In the genomic region with DNA sequence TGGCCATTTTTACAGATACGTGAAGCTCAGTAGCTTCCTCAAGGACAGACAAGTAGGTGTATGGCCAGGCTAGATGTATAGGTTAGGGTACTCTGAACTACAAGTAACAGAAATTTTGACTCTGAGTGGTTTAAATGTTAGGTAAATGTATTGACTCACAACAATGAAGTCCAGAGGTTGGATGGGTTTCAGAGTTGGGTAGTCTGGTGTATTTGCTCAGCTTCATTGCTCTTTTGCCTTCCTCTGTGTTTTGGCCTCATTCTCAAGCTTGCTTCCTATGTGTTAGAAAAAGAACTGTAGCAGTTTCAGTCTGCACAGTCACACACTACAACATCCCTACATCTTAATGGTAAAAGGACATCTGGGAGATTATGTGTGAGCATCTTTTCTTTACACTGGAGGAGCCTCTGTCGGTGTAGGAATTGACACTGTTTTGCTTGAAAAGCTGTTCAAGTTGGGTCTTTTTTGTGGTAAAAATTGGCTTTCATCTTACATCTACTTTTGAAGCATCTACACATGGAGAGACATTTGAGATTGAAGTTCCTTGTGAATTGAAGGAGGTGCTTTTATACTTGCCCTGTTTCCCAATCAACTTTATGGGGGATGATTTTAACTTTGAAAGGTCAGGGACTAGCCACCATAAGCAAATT, we compare ENCODE assay signal across 19 cellular contexts.
DNase-seq lines count a peak whose midpoint lies in the region; ATAC-seq and TF ChIP-seq lines count a peak whose summit lies in the region.
"Had no signal": no experiment of that assay in that cellular context is flagged by ENCODE, and none has a peak within 500 bp of the region (broad histone marks: within the 10 kb centered on the region; RNA-seq: fewer than 3 reads in every experiment).

No MANE protein-coding gene starts in this region.

- H3K4me1 Mint-ChIP-seq in WTC11 = peaks cover 26% of the 10 kb centered on the region
- H3K4me1 Mint-ChIP-seq in stimulated activated naive CD8-positive, alpha-beta T cell treated with anti-CD3 and anti-CD28 coated beads, Interleukin-15, amount 100 ng/mL, for 72 hours = peaks cover 8% of the 10 kb centered on the region

- H3K27me3 ChIP-seq in DND-41 (ENCODE audit: insufficient read depth, low read length, poor library complexity) = no peaks in the 10 kb centered on the region
- H3K27me3 ChIP-seq in IMR-90 (ENCODE audit: control insufficient read depth, insufficient read depth, low read length) = no peaks in the 10 kb centered on the region
- no peaks in the 10 kb centered on the region for H3K27me3 ChIP-seq in right lobe of liver
- H3K27me3 ChIP-seq in adrenal gland = no peaks in the 10 kb centered on the region
- H3K27me3 ChIP-seq: Peyer's patch had no signal

- H3K4me1 ChIP-seq in DND-41 (ENCODE audit: insufficient read depth, low read length) (no peaks in the 10 kb centered on the region), IMR-90 (ENCODE audit: control insufficient read depth, insufficient read depth, low read length) (peaks cover 10% of the 10 kb centered on the region), right lobe of liver (peaks cover 0 to 56% (median 15%) of the 10 kb centered on the region in 4 donors), adrenal gland (replicated peaks in 1 of 2) (peaks cover 0 to 7% of the 10 kb centered on the region in 2 donors)

- H3K27ac Mint-ChIP-seq in WTC11 = peak overlapping the region; percentile 42; the same call in 1 of the 2 replicates
- H3K27ac Mint-ChIP-seq in stimulated activated naive CD8-positive, alpha-beta T cell treated with anti-CD3 and anti-CD28 coated beads, Interleukin-15, amount 100 ng/mL, for 72 hours = no peak overlapping the region
- H3K27ac Mint-ChIP-seq: CD8-positive, alpha-beta T cell had no signal

- no peaks in the 10 kb centered on the region for H3K9me3 ChIP-seq in DND-41 (ENCODE audit: insufficient read depth, low read length, severe bottlenecking)
- H3K9me3 ChIP-seq in IMR-90 (ENCODE audit: control insufficient read depth, insufficient read depth, low read length) = no peaks in the 10 kb centered on the region
- no peaks in the 10 kb centered on the region for H3K9me3 ChIP-seq in right lobe of liver
- no peaks in the 10 kb centered on the region for H3K9me3 ChIP-seq in adrenal gland (replicated peaks in 1 of 3)
- H3K9me3 ChIP-seq: BLaER1 treated with 17β-estradiol and CSF1 and Interleukin-3, amounts not matched to agents 10 nM and 100 nM; Peyer's patch had no signal

- H3K4ac ChIP-seq in IMR-90 (ENCODE audit: low read depth, low read length) = no peak overlapping the region

- POLR2A ChIA-PET in IMR-90 (lab: Charles Lee; ENCODE audit: unreplicated experiment) (no interaction called here), WTC11 (lab: Charles Lee) (no interaction called here)

- H3K9me3 Mint-ChIP-seq in WTC11 = no peaks in the 10 kb centered on the region
- H3K9me3 Mint-ChIP-seq in stimulated activated naive CD8-positive, alpha-beta T cell treated with anti-CD3 and anti-CD28 coated beads, Interleukin-15, amount 100 ng/mL, for 72 hours = no peaks in the 10 kb centered on the region
- H3K9me3 Mint-ChIP-seq: CD8-positive, alpha-beta T cell had no signal

- H3K4me2 ChIP-seq in DND-41 (ENCODE audit: insufficient read depth, low read length) = no peak overlapping the region
- no peak overlapping the region for H3K4me2 ChIP-seq in IMR-90 (ENCODE audit: low read depth, low read length)
- H3K4me2 ChIP-seq: BLaER1 treated with 17β-estradiol and CSF1 and Interleukin-3, amounts not matched to agents 10 nM and 100 nM had no signal

- peaks cover 21 to 54% of the 10 kb centered on the region in 2 experiments for H3K79me1 ChIP-seq in IMR-90 (ENCODE audit: low read depth in 1 of 2, low read length in 2 of 2)

- 100% methylated on average over 1 of the region's 2 CpGs; no CpG with 5 or more reads in 1 of the 2 experiments for whole genome bisulfite sequencing in IMR-90 (ENCODE audit: extremely low coverage in 2 of 2, insufficient read length in 1 of 2), 2 experiments
- WGBS in right lobe of liver (ENCODE audit: insufficient coverage, low coverage, low lambda C conversion rate, missing lambda C conversion rate) = 65% methylated on average over 2 of the region's 2 CpGs
- 95 to 97% (median 96%) methylated on average over 2 of the region's 2 CpGs for WGBS in adrenal gland, 4 donors

- peaks cover 24% of the 10 kb centered on the region for H3K79me2 ChIP-seq in DND-41 (ENCODE audit: insufficient read depth, low read length)

- ATAC-seq in DND-41 (ENCODE audit: insufficient read depth, low read depth) = peak; percentile 68
- ATAC-seq in IMR-90 (ENCODE audit: low read depth) = no peak
- no peak for ATAC-seq in WTC11
- peak; percentile 43 to 61 (median 57) for ATAC-seq in right lobe of liver
- no peak for ATAC-seq in omental fat pad (ENCODE audit: low FRiP score)
- no peak for ATAC-seq in stimulated activated naive CD8-positive, alpha-beta T cell treated with anti-CD3 and anti-CD28 coated beads, Interleukin-15, amount 100 ng/mL, for 72 hours
- ATAC-seq: CD8-positive, alpha-beta T cell; HCT116 had no signal

- no peaks in the 10 kb centered on the region for H3K9me1 ChIP-seq in IMR-90 (ENCODE audit: insufficient read depth, low read length)

- H2AK9ac ChIP-seq in IMR-90 (replicated peaks; ENCODE audit: low read depth, low read length, poor library complexity) = no peak overlapping the region

- no peak overlapping the region for H3K56ac ChIP-seq in IMR-90 (ENCODE audit: extremely low read depth, insufficient read depth, low read length)

- no peak overlapping the region for H2BK15ac ChIP-seq in IMR-90 (ENCODE audit: low read depth, low read length)

- H3K23ac ChIP-seq in IMR-90 (ENCODE audit: low read depth, low read length) = peak overlapping the region; percentile 2; the same call in 1 of the 2 replicates

- no peaks in the 10 kb centered on the region for H4K20me1 ChIP-seq in DND-41 (ENCODE audit: insufficient read depth, low read length)
- H4K20me1 ChIP-seq in IMR-90 (ENCODE audit: insufficient read depth, low read length) = no peaks in the 10 kb centered on the region

- intact Hi-C loops in IMR-90 (cut with micrococcal nuclease) = no loop called here
- intact Hi-C loops in right lobe of liver (cut with DNase I) = no loop called here
- intact Hi-C loops in adrenal gland (cut with DNase I) = no loop called here

- TF ChIP-seq POLR2A in IMR-90 (IDR thresholded peaks at IDR 0.05; ENCODE audit: low read depth, low read length) = no peak
- no peak for TF ChIP-seq POLR2A in right lobe of liver (IDR thresholded peaks at IDR 0.05)
- TF ChIP-seq POLR2A in adrenal gland (IDR thresholded peaks at IDR 0.05) = no peak

- H3K27ac ChIP-seq in DND-41 (ENCODE audit: low read length) (no peak overlapping the region), IMR-90 (ENCODE audit: insufficient read depth, low read length) (no peak overlapping the region), right lobe of liver (peak overlapping the region in 1 of 3 donors; percentile 56), adrenal gland (no peak overlapping the region)
- H3K27ac ChIP-seq: BLaER1 treated with 17β-estradiol and CSF1 and Interleukin-3, amounts not matched to agents 10 nM and 100 nM; GM23248; Peyer's patch had no signal

- H2BK120ac ChIP-seq in IMR-90 (ENCODE audit: low read depth, low read length) = no peak overlapping the region

- CTCF ChIA-PET in IMR-90 (lab: Yijun Ruan, JAX) (no interaction called here), WTC11 (lab: Charles Lee) (interaction anchor here (1.4 kb wide), 1 partner anchor 13 kb away, joined by 4 read pairs; no protein-coding TSS in a partner anchor)

- H3K4me3 ChIP-seq in DND-41 (ENCODE audit: low read depth in 1 of 2, low read length in 2 of 2) = no peak overlapping the region
- no peak overlapping the region for H3K4me3 ChIP-seq in IMR-90 (ENCODE audit: insufficient read depth, low read depth, low read length)
- H3K4me3 ChIP-seq in right lobe of liver = no peak overlapping the region
- no peak overlapping the region for H3K4me3 ChIP-seq in adrenal gland
- H3K4me3 ChIP-seq: BLaER1 treated with 17β-estradiol and CSF1 and Interleukin-3, amounts not matched to agents 10 nM and 100 nM; GM23248; Peyer's patch had no signal

- no peak overlapping the region for H4K5ac ChIP-seq in IMR-90 (ENCODE audit: low read depth, low read length)

- dilution Hi-C loops in IMR-90 (cut with HindIII; ENCODE audit: low sequenced_read_pairs, unreplicated experiment) = no loop called here

- no peaks in the 10 kb centered on the region for H3K36me3 Mint-ChIP-seq in WTC11
- H3K36me3 Mint-ChIP-seq: CD8-positive, alpha-beta T cell had no signal

- H3K36me3 ChIP-seq in DND-41 (ENCODE audit: insufficient read depth, low read length) (no peaks in the 10 kb centered on the region), IMR-90 (ENCODE audit: control insufficient read depth, insufficient read depth, low read length) (no peaks in the 10 kb centered on the region), right lobe of liver (no peaks in the 10 kb centered on the region), adrenal gland (replicated peaks in 1 of 2) (no peaks in the 10 kb centered on the region)
- H3K36me3 ChIP-seq: BLaER1 treated with 17β-estradiol and CSF1 and Interleukin-3, amounts not matched to agents 10 nM and 100 nM; Peyer's patch had no signal

- TF ChIP-seq CTCF in DND-41 (IDR thresholded peaks at IDR 0.05; ENCODE audit: borderline replicate concordance, extremely low read depth, low read length, poor library complexity, severe bottlenecking) (no peak), IMR-90 (conservative IDR thresholded peaks at IDR 0.05; ENCODE audit: low read depth, low read length) (no peak), WTC11 (IDR thresholded peaks at IDR 0.05) (no peak), right lobe of liver (IDR thresholded peaks at IDR 0.05) (no peak), omental fat pad (IDR thresholded peaks at IDR 0.05) (no peak), adrenal gland (IDR thresholded peaks at IDR 0.05) (no peak)

- no peak overlapping the region for H4K8ac ChIP-seq in IMR-90 (ENCODE audit: low read depth in 2 of 2, low read length in 2 of 2)

- TF ChIP-seq RAD21 in IMR-90 (IDR thresholded peaks at IDR 0.05; ENCODE audit: low read length) = no peak

- H2BK20ac ChIP-seq in IMR-90 (ENCODE audit: low read depth, low read length) = no peak overlapping the region

- no peak overlapping the region for H2AK5ac ChIP-seq in IMR-90 (ENCODE audit: low read depth, low read length)

- no peak overlapping the region for H3K18ac ChIP-seq in IMR-90 (ENCODE audit: low read depth, low read length)

- no peak overlapping the region for H2BK5ac ChIP-seq in IMR-90 (ENCODE audit: low read depth, low read length, poor library complexity, severe bottlenecking)

- no peaks in the 10 kb centered on the region for H3K27me3 Mint-ChIP-seq in WTC11 (ENCODE audit: low read depth)
- peaks cover 10% of the 10 kb centered on the region for H3K27me3 Mint-ChIP-seq in stimulated activated naive CD8-positive, alpha-beta T cell treated with anti-CD3 and anti-CD28 coated beads, Interleukin-15, amount 100 ng/mL, for 72 hours

- no peak overlapping the region for H4K91ac ChIP-seq in IMR-90 (ENCODE audit: insufficient read depth, low read depth, low read length)

- H3K14ac ChIP-seq in IMR-90 (replicated peaks; ENCODE audit: low read depth, low read length) = 0 out of 2 replicates have a peak overlapping the region, but pooled peaks have one; percentile 0

- no peak overlapping the region for H3K4me3 Mint-ChIP-seq in WTC11
- H3K4me3 Mint-ChIP-seq in stimulated activated naive CD8-positive, alpha-beta T cell treated with anti-CD3 and anti-CD28 coated beads, Interleukin-15, amount 100 ng/mL, for 72 hours = no peak overlapping the region
- H3K4me3 Mint-ChIP-seq: CD8-positive, alpha-beta T cell had no signal

- H3K9ac ChIP-seq in DND-41 (ENCODE audit: low read depth, low read length) (no peak overlapping the region), IMR-90 (ENCODE audit: low read depth, low read length) (no peak overlapping the region)
- H3K9ac ChIP-seq: BLaER1 treated with 17β-estradiol and CSF1 and Interleukin-3, amounts not matched to agents 10 nM and 100 nM; GM23248 had no signal

- H2AFZ ChIP-seq in DND-41 (ENCODE audit: low read depth, low read length) (no peak overlapping the region), IMR-90 (replicated peaks; ENCODE audit: low read length, poor library complexity) (no peak overlapping the region)
- H2AFZ ChIP-seq: GM23248 had no signal

- no TSS peak for BruUV-seq in IMR-90 (replicated peaks; lab: Mats Ljungman, UMichigan)

- in situ Hi-C loops in IMR-90 (cut with MboI; ENCODE audit: low sequenced_read_pairs) = no loop called here

- DNase-seq in DND-41 (no peak), IMR-90 (no peak), WTC11 (ENCODE audit: low spot score) (no peak), right lobe of liver (no peak), omental fat pad (ENCODE audit: low spot score) (no peak), adrenal gland (no peak)
- no peak for DNase-seq in stimulated activated naive CD8-positive, alpha-beta T cell treated with anti-CD3 and anti-CD28 coated beads, Interleukin-15, amount 100 ng/mL, for 72 hours
- DNase-seq in effector CD8-positive, alpha-beta T cell (lab: John Stamatoyannopoulos, UW) = no peak
- DNase-seq: Calu3; CD8-positive, alpha-beta T cell; DMS53; GM23248; NCI-H1105; NCI-H1694; NCI-H2081 treated with DMSO at 0.1 percent for 48 hours; NCI-H748 treated with DMSO at 0.1 percent for 48 hours; Peyer's patch had no signal

Comparison
In these comparisons a context has a peak if more than half of its experiments do, and no peak if none do; other contexts are left out.
1. ATAC-seq: peak in DND-41 (single experiment) and right lobe of liver (4 of 4); none in IMR-90 (single experiment), WTC11 (single experiment), omental fat pad (single experiment) and stimulated activated naive CD8-positive, alpha-beta T cell treated with anti-CD3 and anti-CD28 coated beads, Interleukin-15, amount 100 ng/mL, for 72 hours (single experiment).